Comparison of ENCODE assay signal across 23 cellular contexts in genomic region chr10:1203704-1204103, GRCh38.
"Had no signal": no experiment of that assay in that cellular context is flagged by ENCODE, and none has a peak within 500 bp of the region (broad histone marks: within the 10 kb centered on the region; RNA-seq: fewer than 3 reads in every experiment).

No MANE protein-coding gene starts in this region.

- DNase-seq: activated B cell treated with CpG ODN at 0.5 μM for 24 hours; activated CD4-positive, alpha-beta T cell treated with anti-CD3 and anti-CD28 coated beads for 1 hour; activated CD4-positive, alpha-beta T cell treated with anti-CD3 and anti-CD28 coated beads, Interleukin-2, amount 50 U/mL, for 48 hours; activated gamma-delta T cell; activated naive CD4-positive, alpha-beta T cell treated with anti-CD3 and anti-CD28 coated beads for 36 hours; activated T-cell treated with anti-CD3 and anti-CD28 coated beads, Interleukin-2, amount 50 U/mL, for 48 hours; amygdala; brain microvascular endothelial cell; Karpas-422; MM.1S; NCI-H1105 treated with DMSO at 0.1 percent for 48 hours; NCI-H187 treated with DMSO at 0.1 percent for 48 hours; NCI-H2081 treated with DMSO at 0.1 percent for 48 hours; NCI-H446; NCI-H524; PC-3; SHP77; T-helper 17 cell; T-helper 9 cell had no signal

- ATAC-seq: activated CD8-positive, alpha-beta memory T cell treated with anti-CD3 and anti-CD28 coated beads, Interleukin-2, amount 10 ng/mL, durations not matched to agents 7 days and 5 days; activated T-helper 17 cell treated with anti-CD3 and anti-CD28 coated beads, Interleukin-2, amount 50 U/mL, for 72 hours; PC-3; T-helper 17 cell had no signal

- H3K27me3 ChIP-seq: brain microvascular endothelial cell, cardiac muscle cell had no signal

- H3K4me1 ChIP-seq: SJSA1 had no signal

- H3K27ac ChIP-seq: brain microvascular endothelial cell, cardiac muscle cell, SJSA1 had no signal

- H3K4me3 ChIP-seq: cardiac muscle cell, SJSA1 had no signal

- H3K9me3 ChIP-seq: SJSA1 had no signal

- H3K36me3 ChIP-seq: brain microvascular endothelial cell, cardiac muscle cell, SJSA1 had no signal
